Comparison of ENCODE assay signal across 9 cellular contexts in the genomic region with DNA sequence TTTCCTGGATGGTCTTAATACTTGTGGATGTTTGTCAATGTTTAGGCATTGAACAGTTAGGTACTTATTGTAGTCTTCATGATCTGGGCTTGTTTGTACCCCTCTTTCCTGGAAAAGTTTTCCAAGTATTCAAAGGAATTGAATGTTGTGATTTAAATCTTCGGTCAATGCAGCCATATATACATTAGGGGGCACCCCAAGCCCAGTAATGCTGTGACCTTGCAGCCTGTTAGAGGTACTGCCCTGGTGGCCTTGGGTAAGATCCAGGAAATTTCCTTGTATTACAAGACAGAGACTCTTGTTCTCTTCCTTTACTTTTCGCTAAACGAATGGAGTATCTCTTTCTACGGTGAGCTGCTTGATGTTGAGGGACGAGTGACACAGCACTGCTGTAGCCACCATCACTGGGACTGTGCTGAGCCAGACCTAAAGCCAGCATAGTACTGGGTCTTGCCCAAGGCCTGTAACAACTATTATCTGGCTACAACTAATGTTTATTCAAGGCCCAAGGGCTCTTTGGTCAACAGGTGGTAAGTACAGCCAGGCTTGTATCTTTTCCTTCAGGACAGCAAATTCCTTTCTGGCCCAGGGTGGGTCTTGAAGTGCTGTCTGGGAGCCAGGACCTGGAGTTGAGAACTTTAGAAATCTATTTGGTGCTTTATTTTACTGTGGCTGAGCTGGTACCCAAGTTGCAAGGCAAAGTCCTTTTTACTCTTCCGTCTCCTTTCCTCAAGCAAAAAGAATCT.
DNase-seq lines count a peak whose midpoint lies in the region; ATAC-seq and TF ChIP-seq lines count a peak whose summit lies in the region.
"Had no signal": no experiment of that assay in that cellular context is flagged by ENCODE, and none has a peak within 500 bp of the region (broad histone marks: within the 10 kb centered on the region; RNA-seq: fewer than 3 reads in every experiment).

No MANE protein-coding gene starts in this region.

- no peak overlapping the region for H3K4me3 Mint-ChIP-seq in chondrocyte (ENCODE audit: unreplicated experiment)
- H3K4me3 Mint-ChIP-seq: T-helper 1 cell treated with Interleukin-12 subunit alpha and Interleukin-12 subunit beta and Interleukin-4 antibody, amounts not matched to agents 30 μg/mL and 1 μg/mL, for 36 hours had no signal

- peak; percentile 81 for ATAC-seq in GM19351 (IDR thresholded peaks at IDR 0.05; ENCODE audit: unreplicated experiment)
- peak; percentile 77 for ATAC-seq in HG03354 (IDR thresholded peaks at IDR 0.05; ENCODE audit: poor library complexity, severe bottlenecking, unreplicated experiment)

- peaks cover 16% of the 10 kb centered on the region for H3K9me3 Mint-ChIP-seq in chondrocyte (ENCODE audit: low read depth)
- H3K9me3 Mint-ChIP-seq: T-helper 1 cell treated with Interleukin-12 subunit alpha and Interleukin-12 subunit beta and Interleukin-4 antibody, amounts not matched to agents 30 μg/mL and 1 μg/mL, for 36 hours had no signal

- peaks cover 17% of the 10 kb centered on the region for H3K27me3 Mint-ChIP-seq in chondrocyte (ENCODE audit: low read depth)

- H3K36me3 Mint-ChIP-seq in chondrocyte (ENCODE audit: low read depth), result no peaks in the 10 kb centered on the region

- no peaks in the 10 kb centered on the region for H3K4me1 Mint-ChIP-seq in chondrocyte (ENCODE audit: low read depth)

- DNase-seq in A172 (ENCODE audit: low spot score) (peak; percentile 38), chondrocyte (ENCODE audit: low spot score) (no peak), NCI-H2227 (lab: John Stamatoyannopoulos, UW; ENCODE audit: unreplicated experiment) (no peak), NCI-H345 treated with DMSO at 0.1 percent for 48 hours (lab: John Stamatoyannopoulos, UW; ENCODE audit: unreplicated experiment) (no peak), COLO829 (ENCODE audit: low spot score) (no peak)
- DNase-seq in stimulated activated CD4-positive, alpha-beta T cell treated with anti-CD3 and anti-CD28 coated beads, Interleukin-2, amount 100 ng/mL, for 24 hours, result no peak

- TF ChIP-seq CTCF in chondrocyte (IDR thresholded peaks at IDR 0.05), result peak; percentile 23

- H3K27ac Mint-ChIP-seq in chondrocyte (ENCODE audit: unreplicated experiment), result no peak overlapping the region
- H3K27ac Mint-ChIP-seq: T-helper 1 cell treated with Interleukin-12 subunit alpha and Interleukin-12 subunit beta and Interleukin-4 antibody, amounts not matched to agents 30 μg/mL and 1 μg/mL, for 36 hours had no signal
